25 cellular contexts compared by ENCODE assay signal in the genomic region with DNA sequence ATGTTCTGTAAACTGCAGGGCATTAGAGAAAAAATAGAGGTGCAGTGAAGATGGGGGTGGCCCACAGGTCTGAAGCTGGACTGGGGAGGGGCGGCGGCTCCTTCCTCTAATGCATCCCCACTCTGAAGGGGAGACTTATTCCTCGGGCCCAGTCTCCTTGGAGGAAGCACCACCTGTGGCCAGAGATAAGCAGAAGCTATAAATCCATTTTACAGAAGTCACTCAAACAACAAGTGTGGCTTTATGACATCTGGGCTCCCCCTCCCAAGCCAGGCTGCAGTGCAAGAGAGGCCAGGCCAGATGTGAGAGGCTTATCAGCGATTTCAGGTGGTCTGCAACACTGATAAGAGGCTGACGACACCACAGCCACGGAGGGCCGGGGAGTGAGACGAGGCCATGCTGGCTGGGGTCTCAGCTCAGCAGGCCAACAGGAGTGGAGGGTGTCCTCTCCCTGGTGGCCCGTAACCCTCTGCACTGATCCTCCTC. TPM values are rescaled to one million over a fixed set of nuclear protein-coding genes. Genes with fewer than 3 reads are reported as not detected.
"Had no signal": no experiment of that assay in that cellular context is flagged by ENCODE, and none has a peak within 500 bp of the region (broad histone marks: within the 10 kb centered on the region; RNA-seq: fewer than 3 reads in every experiment).

No MANE protein-coding gene starts in this region.

- DNase-seq: activated CD4-positive, alpha-beta T cell treated with anti-CD3 and anti-CD28 coated beads, Interleukin-2, amount 10 ng/mL, durations not matched to agents 7 days and 5 days; activated CD4-positive, CD25-positive, alpha-beta regulatory T cell treated with anti-CD3 and anti-CD28 coated beads, Interleukin-2, amount 50 U/mL, for 72 hours; activated CD8-positive, alpha-beta T cell treated with anti-CD3 and anti-CD28 coated beads, Interleukin-2, amount 10 ng/mL, durations not matched to agents 7 days and 5 days; aorta; caudate nucleus; dermis blood vessel endothelial cell; effector memory CD4-positive, alpha-beta T cell; glutamatergic neuron; hypothalamus; ovary; psoas muscle; right cardiac atrium; stimulated activated CD4-positive, alpha-beta T cell treated with anti-CD3 and anti-CD28 coated beads, Interleukin-4, amount 100 ng/mL, for 24 hours; stimulated activated naive CD4-positive, alpha-beta T cell treated with Interleukin-2 at 50 U/mL for 16 hours; T-helper 17 cell; upper lobe of left lung; WERI-Rb-1 had no signal

- ATAC-seq: activated CD8-positive, alpha-beta T cell treated with anti-CD3 and anti-CD28 coated beads, Interleukin-2, amount 10 ng/mL, durations not matched to agents 7 days and 5 days; activated naive CD4-positive, alpha-beta T cell treated with anti-CD3 and anti-CD28 coated beads, Interleukin-2, amount 50 U/mL, for 72 hours; psoas muscle; right cardiac atrium; T-helper 17 cell had no signal

- H3K36me3 ChIP-seq: esophagus muscularis mucosa, neutrophil, ovary, upper lobe of left lung, WERI-Rb-1 had no signal

- H3K4me1 ChIP-seq: esophagus muscularis mucosa, psoas muscle, upper lobe of left lung had no signal

- H3K36me3 Mint-ChIP-seq: activated naive CD4-positive, alpha-beta T cell treated with anti-CD3 and anti-CD28 coated beads, Interleukin-2, amount 50 U/mL, for 72 hours; brain; memory B cell had no signal

- H3K4me3 ChIP-seq: esophagus muscularis mucosa, ovary, psoas muscle, upper lobe of left lung had no signal

- H3K27ac ChIP-seq: esophagus muscularis mucosa, neutrophil, ovary, psoas muscle, upper lobe of left lung, WERI-Rb-1 had no signal

- H3K4me3 Mint-ChIP-seq: activated CD4-positive, alpha-beta T cell treated with anti-CD3 and anti-CD28 coated beads, Interleukin-2, amount 10 ng/mL, durations not matched to agents 7 days and 5 days; activated CD8-positive, alpha-beta T cell treated with anti-CD3 and anti-CD28 coated beads, Interleukin-2, amount 10 ng/mL, durations not matched to agents 7 days and 5 days; activated T-helper 1 cell treated with anti-CD3 and anti-CD28 coated beads, Interleukin-12 subunit alpha, Interleukin-12 subunit beta, Interleukin-2, Interleukin-4 antibody, amounts not matched to agents 30 ng/mL and 10 ng/mL and 1 ng/mL, durations not matched to agents 14 hours and 24 hours and 36 hours; brain; memory B cell; nephron; T-helper 17 cell had no signal

- H3K9me3 Mint-ChIP-seq: activated CD4-positive, alpha-beta T cell treated with anti-CD3 and anti-CD28 coated beads, Interleukin-2, amount 10 ng/mL, durations not matched to agents 7 days and 5 days; activated naive CD4-positive, alpha-beta T cell treated with anti-CD3 and anti-CD28 coated beads, Interleukin-2, amount 50 U/mL, for 72 hours; activated T-helper 1 cell treated with anti-CD3 and anti-CD28 coated beads, Interleukin-12 subunit alpha, Interleukin-12 subunit beta, Interleukin-2, Interleukin-4 antibody, amounts not matched to agents 30 ng/mL and 10 ng/mL and 1 ng/mL, durations not matched to agents 14 hours and 24 hours and 36 hours; memory B cell; nephron had no signal

- H3K9me3 ChIP-seq: esophagus muscularis mucosa, neutrophil, ovary, psoas muscle, upper lobe of left lung had no signal

- H3K27ac Mint-ChIP-seq: activated CD4-positive, alpha-beta T cell treated with anti-CD3 and anti-CD28 coated beads, Interleukin-2, amount 10 ng/mL, durations not matched to agents 7 days and 5 days; activated CD8-positive, alpha-beta T cell treated with anti-CD3 and anti-CD28 coated beads, Interleukin-2, amount 10 ng/mL, durations not matched to agents 7 days and 5 days; activated naive CD4-positive, alpha-beta T cell treated with anti-CD3 and anti-CD28 coated beads, Interleukin-2, amount 50 U/mL, for 72 hours; activated T-helper 1 cell treated with anti-CD3 and anti-CD28 coated beads, Interleukin-12 subunit alpha, Interleukin-12 subunit beta, Interleukin-2, Interleukin-4 antibody, amounts not matched to agents 30 ng/mL and 10 ng/mL and 1 ng/mL, durations not matched to agents 14 hours and 24 hours and 36 hours; brain; memory B cell; nephron; T-helper 17 cell had no signal

- H3K4me1 Mint-ChIP-seq: activated CD4-positive, alpha-beta T cell treated with anti-CD3 and anti-CD28 coated beads, Interleukin-2, amount 10 ng/mL, durations not matched to agents 7 days and 5 days; brain; memory B cell; nephron had no signal

- H3K27me3 ChIP-seq: ovary had no signal

RNA-seq across cellular contexts. Expression of gene CYTL1, which starts 15.8 kb away (rescaled TPM):
- total RNA-seq: activated CD4-positive, alpha-beta T cell treated with anti-CD3 and anti-CD28 coated beads, Interleukin-2, amount 10 ng/mL, durations not matched to agents 7 days and 5 days; activated CD8-positive, alpha-beta T cell treated with anti-CD3 and anti-CD28 coated beads, Interleukin-2, amount 10 ng/mL, durations not matched to agents 7 days and 5 days; activated naive CD4-positive, alpha-beta T cell treated with anti-CD3 and anti-CD28 coated beads, Interleukin-2, amount 50 U/mL, for 72 hours; activated T-helper 1 cell treated with anti-CD3 and anti-CD28 coated beads, Interleukin-12 subunit alpha, Interleukin-12 subunit beta, Interleukin-2, Interleukin-4 antibody, amounts not matched to agents 30 ng/mL and 10 ng/mL and 1 ng/mL, durations not matched to agents 14 hours and 24 hours and 36 hours; myocyte; T-helper 17 cell had no signal

RNA-seq across cellular contexts. Expression of gene STK32B, which starts 47.9 kb away (rescaled TPM):
- total RNA-seq: activated CD4-positive, alpha-beta T cell treated with anti-CD3 and anti-CD28 coated beads, Interleukin-2, amount 10 ng/mL, durations not matched to agents 7 days and 5 days; activated CD8-positive, alpha-beta T cell treated with anti-CD3 and anti-CD28 coated beads, Interleukin-2, amount 10 ng/mL, durations not matched to agents 7 days and 5 days; activated naive CD4-positive, alpha-beta T cell treated with anti-CD3 and anti-CD28 coated beads, Interleukin-2, amount 50 U/mL, for 72 hours; activated T-helper 1 cell treated with anti-CD3 and anti-CD28 coated beads, Interleukin-12 subunit alpha, Interleukin-12 subunit beta, Interleukin-2, Interleukin-4 antibody, amounts not matched to agents 30 ng/mL and 10 ng/mL and 1 ng/mL, durations not matched to agents 14 hours and 24 hours and 36 hours had no signal
